Comparison of ENCODE assay signal across 31 cellular contexts in genomic region chr16:86500708-86501510, GRCh38. TPM values are rescaled to one million over a fixed set of nuclear protein-coding genes. Genes with fewer than 3 reads are reported as not detected.
DNase-seq lines count a peak whose midpoint lies in the region; FAIRE-seq and TF ChIP-seq lines count a peak whose summit lies in the region.
"Had no signal": no experiment of that assay in that cellular context is flagged by ENCODE, and none has a peak within 500 bp of the region (broad histone marks: within the 10 kb centered on the region; RNA-seq: fewer than 3 reads in every experiment).

No MANE protein-coding gene starts in this region.

- dilution Hi-C loops in mammary epithelial cell (cut with HindIII; ENCODE audit: low sequenced_read_pairs): no loop called here

- intact Hi-C loops in sigmoid colon (cut with DNase I) (no loop called here), mammary epithelial cell (cut with micrococcal nuclease) (no loop called here)

- H3K4me3 ChIP-seq in HEK293 (ENCODE audit: low read depth, low read length) (no peak overlapping the region), H1 (ENCODE audit: extremely low read depth in 1 of 4, insufficient read depth in 2 of 4, low read depth in 3 of 4, low read length in 4 of 4) (no peak overlapping the region), mesenchymal stem cell (ENCODE audit: insufficient read depth in 1 of 2, low read depth in 1 of 2, low read length in 2 of 2) (no peak overlapping the region), sigmoid colon (peak overlapping the region in 3 of 4 donors; percentile 65 to 84 (median 81)), mammary epithelial cell (replicated peaks in 1 of 3; ENCODE audit: insufficient read depth in 1 of 3, low read depth in 2 of 3, low read length in 3 of 3) (no peak overlapping the region)
- H3K4me3 ChIP-seq: breast epithelium, pancreas, spleen, tibial nerve had no signal

- H3K4me2 ChIP-seq in H1 (ENCODE audit: insufficient read depth in 1 of 2, low read depth in 2 of 2, low read length in 2 of 2) (peak overlapping the region in 1 of 2 experiments; percentile 29; a peak in 1 of 4 replicates), mesenchymal stem cell (ENCODE audit: low read length, poor library complexity, severe bottlenecking) (no peak overlapping the region), mammary epithelial cell (ENCODE audit: insufficient read depth, low read depth, low read length) (no peak overlapping the region)

- in situ Hi-C loops in mammary epithelial cell (cut with MboI; ENCODE audit: low sequenced_read_pairs in 2 of 2) (no loop called here), ACHN (cut with HindIII; ENCODE audit: low pct_ligation_motif_present, low pct_unique_long_range_greater_than_20kb, low sequenced_read_pairs) (no loop called here)

- H2BK15ac ChIP-seq in H1 (ENCODE audit: low read length) (peak overlapping the region; percentile 92; the same call in 1 of the 2 replicates), mesenchymal stem cell (ENCODE audit: low read depth, poor library complexity, severe bottlenecking) (peak overlapping the region; percentile 36)

- POLR2A ChIA-PET in HEK293 (lab: Yijun Ruan, JAX) (no interaction called here), H1 (lab: Charles Lee; ENCODE audit: partially characterized antibody) (interaction anchor here (1.1 to 1.5 kb wide), 2 partner anchors 12 to 15 kb away, joined by 3 to 4 read pairs; no protein-coding TSS in a partner anchor)

- 0 out of 2 replicates have a peak overlapping the region, but pooled peaks have one; percentile 72 for H2BK20ac ChIP-seq in H1 (ENCODE audit: low read length)

- H3K18ac ChIP-seq in H1 (ENCODE audit: extremely low read depth, low read length) (no peak overlapping the region), mesenchymal stem cell (ENCODE audit: low read depth in 1 of 2, low read length in 2 of 2) (peak overlapping the region; percentile 69 to 81)

- H3K36me3 ChIP-seq in HEK293 (ENCODE audit: control insufficient read depth in 2 of 2, insufficient read depth in 1 of 2, low read length in 2 of 2) (no peaks in the 10 kb centered on the region), H1 (ENCODE audit: control insufficient read depth in 2 of 4, insufficient read depth in 4 of 4, low read length in 3 of 4) (peaks cover 0 to 4% (median 0%) of the 10 kb centered on the region in 4 experiments; a peak in 1 of 8 replicates), mesenchymal stem cell (ENCODE audit: control insufficient read depth in 1 of 2, insufficient read depth in 2 of 2, low read depth in 1 of 2, low read length in 2 of 2) (no peaks in the 10 kb centered on the region), sigmoid colon (no peaks in the 10 kb centered on the region), mammary epithelial cell (ENCODE audit: insufficient read depth, low read length) (no peaks in the 10 kb centered on the region)
- H3K36me3 ChIP-seq: breast epithelium, pancreas, spleen, tibial nerve, WERI-Rb-1 had no signal

- H2BK120ac ChIP-seq in H1 (replicated peaks; ENCODE audit: low read depth, low read length): no peak overlapping the region
- H2BK120ac ChIP-seq in mesenchymal stem cell (ENCODE audit: low read depth, low read length): no peak overlapping the region

- no TSS peak for BruUV-seq in mammary epithelial cell (replicated peaks; lab: Mats Ljungman, UMichigan)

- no peaks in the 10 kb centered on the region for H3K9me3 ChIP-seq in HEK293 (ENCODE audit: control insufficient read depth, insufficient read depth, low read depth, low read length)
- no peaks in the 10 kb centered on the region; a peak in 1 of 4 replicates for H3K9me3 ChIP-seq in H1 (ENCODE audit: insufficient read depth in 2 of 2, low read depth in 1 of 2, low read length in 1 of 2)
- no peaks in the 10 kb centered on the region for H3K9me3 ChIP-seq in mesenchymal stem cell (ENCODE audit: control insufficient read depth, low read length)
- no peaks in the 10 kb centered on the region for H3K9me3 ChIP-seq in sigmoid colon
- H3K9me3 ChIP-seq in mammary epithelial cell (replicated peaks; ENCODE audit: insufficient read depth, low read length): no peaks in the 10 kb centered on the region
- H3K9me3 ChIP-seq: breast epithelium, pancreas, spleen, tibial nerve had no signal

- H3K14ac ChIP-seq in H1 (ENCODE audit: insufficient read length): no peak overlapping the region
- H3K14ac ChIP-seq in mesenchymal stem cell (ENCODE audit: low read length in 2 of 2): peak overlapping the region in 1 of 2 experiments; percentile 25

- WGBS in H1 (ENCODE audit: extremely low coverage in 1 of 2, insufficient coverage in 1 of 2, insufficient read length in 1 of 2, insufficient replicate concordance in 2 of 2, low coverage in 1 of 2, low lambda C conversion rate in 2 of 2, missing lambda C conversion rate in 1 of 2), 2 experiments: 14% methylated on average over 12 of the region's 13 CpGs; no CpG with 5 or more reads in 1 of the 2 experiments
- WGBS in mesenchymal stem cell: 48% methylated on average over 13 of the region's 13 CpGs
- 9 to 17% methylated on average over 13 of the region's 13 CpGs for WGBS in sigmoid colon, 2 donors
- WGBS in mammary epithelial cell (ENCODE audit: low coverage, missing lambda C conversion rate): 13% methylated on average over 10 of the region's 13 CpGs

- H3K9ac ChIP-seq in H1 (replicated peaks in 1 of 4; ENCODE audit: extremely low read depth in 1 of 4, low read depth in 3 of 4, low read length in 3 of 4): 0 out of 7 replicates have a peak overlapping the region, but pooled peaks of 1 of the 4 experiments have one; percentile 21
- H3K9ac ChIP-seq in mesenchymal stem cell (ENCODE audit: low read length): no peak overlapping the region
- no peak overlapping the region for H3K9ac ChIP-seq in mammary epithelial cell (ENCODE audit: insufficient read depth, low read length)

- FAIRE-seq in H1 (lab: Jason Lieb, UNC): no peak
- no peak for FAIRE-seq in GM12892 (lab: Jason Lieb, UNC)
- FAIRE-seq: keratinocyte, pancreas had no signal

- H3K23ac ChIP-seq in H1 (ENCODE audit: insufficient read length): no peak overlapping the region
- peak overlapping the region in 1 of 2 experiments; percentile 36 for H3K23ac ChIP-seq in mesenchymal stem cell (ENCODE audit: low read length in 2 of 2)

- CTCF ChIA-PET in HEK293 (lab: Yijun Ruan, JAX) (interaction anchor here (0.6 to 1.2 kb wide), 3 partner anchors 15 to 159 kb away, joined by 3 read pairs; no protein-coding TSS in a partner anchor), H1 (lab: Charles Lee; ENCODE audit: partially characterized antibody) (interaction anchor here (0.6 to 2.1 kb wide), 5 partner anchors 11 to 428 kb away, joined by 3 to 16 read pairs (median 3); no protein-coding TSS in a partner anchor), mammary epithelial cell (lab: Charles Lee; ENCODE audit: low non-redundant PET) (no interaction called here)

- H3K4me1 ChIP-seq in HEK293 (ENCODE audit: control insufficient read depth, insufficient read depth, low read length) (peaks cover 1% of the 10 kb centered on the region), H1 (replicated peaks in 1 of 4; ENCODE audit: control insufficient read depth in 3 of 4, insufficient read depth in 4 of 4, low read length in 3 of 4) (peaks cover 0 to 19% (median 12%) of the 10 kb centered on the region in 4 experiments; a peak in 6 of 7 replicates), mesenchymal stem cell (ENCODE audit: control insufficient read depth, insufficient read depth, low read depth, low read length) (peaks cover 13% of the 10 kb centered on the region), sigmoid colon (peaks cover 0 to 87% (median 47%) of the 10 kb centered on the region in 4 donors), mammary epithelial cell (ENCODE audit: insufficient read depth, low read length) (no peaks in the 10 kb centered on the region)
- H3K4me1 ChIP-seq: pancreas had no signal

- no peak for TF ChIP-seq RAD21 in H1 (IDR thresholded peaks at IDR 0.05 in 1 of 2, conservative IDR thresholded peaks at IDR 0.05 in 1 of 2; ENCODE audit: low read depth in 2 of 2, low read length in 2 of 2)

- TF ChIP-seq CTCF in HEK293 (tag by site-specific recombination; IDR thresholded peaks at IDR 0.05): no peak
- no peak for TF ChIP-seq CTCF in H1 (IDR thresholded peaks at IDR 0.05; ENCODE audit: control extremely low read depth in 1 of 3, insufficient read depth in 1 of 3, low read depth in 1 of 3, low read length in 3 of 3)
- no peak for TF ChIP-seq CTCF in sigmoid colon (IDR thresholded peaks at IDR 0.05)
- TF ChIP-seq CTCF in mammary epithelial cell (conservative IDR thresholded peaks at IDR 0.05 in 1 of 2, IDR thresholded peaks at IDR 0.05 in 1 of 2; ENCODE audit: extremely low read depth in 1 of 2, insufficient read depth in 1 of 2, low read depth in 1 of 2, low read length in 2 of 2): no peak

- no peak overlapping the region for H4K5ac ChIP-seq in H1 (ENCODE audit: insufficient read length, low read depth, low read length)

- H3K27ac ChIP-seq in HEK293 (ENCODE audit: extremely low read depth, low read depth, low read length) (no peak overlapping the region), H1 (ENCODE audit: low read depth, low read length) (no peak overlapping the region), mesenchymal stem cell (ENCODE audit: low read length, poor library complexity, severe bottlenecking) (no peak overlapping the region), sigmoid colon (peak overlapping the region; percentile 99 to 100 (median 99)), mammary epithelial cell (ENCODE audit: insufficient read depth, low read depth, low read length) (no peak overlapping the region)
- H3K27ac ChIP-seq: breast epithelium, pancreas, RWPE1, spleen, tibial nerve, WERI-Rb-1 had no signal

- no peak for TF ChIP-seq POLR2A in H1 (IDR thresholded peaks at IDR 0.05; ENCODE audit: control extremely low read depth in 1 of 2, low read depth in 2 of 2, low read length in 2 of 2)
- TF ChIP-seq POLR2A in sigmoid colon (IDR thresholded peaks at IDR 0.05): no peak
- TF ChIP-seq POLR2A in GM12892 (IDR thresholded peaks at IDR 0.05; ENCODE audit: low read depth, low read length): no peak

- no peak overlapping the region for H4K8ac ChIP-seq in H1 (ENCODE audit: extremely low read depth, insufficient read depth, low read length)
- H4K8ac ChIP-seq in mesenchymal stem cell (ENCODE audit: low read length): peak overlapping the region; percentile 82

- H2BK5ac ChIP-seq in H1 (ENCODE audit: low read depth, low read length) (no peak overlapping the region), mesenchymal stem cell (ENCODE audit: low read depth, low read length, poor library complexity, severe bottlenecking) (no peak overlapping the region)

- no peaks in the 10 kb centered on the region; the same call in 1 of the 2 replicates for H3K23me2 ChIP-seq in H1 (ENCODE audit: low read depth, low read length)

- H3K79me1 ChIP-seq in H1 (ENCODE audit: low read depth, low read length) (peaks cover 2% of the 10 kb centered on the region), mesenchymal stem cell (replicated peaks; ENCODE audit: low read length, poor library complexity, severe bottlenecking) (no peaks in the 10 kb centered on the region)

- H4K91ac ChIP-seq in H1 (replicated peaks; ENCODE audit: insufficient read length, low read length) (no peak overlapping the region), mesenchymal stem cell (ENCODE audit: low read length) (peak overlapping the region; percentile 70)

- DNase-seq in H1 (ENCODE audit: low read depth in 1 of 2, low spot score in 2 of 2) (no peak), mesenchymal stem cell (no peak), sigmoid colon (peak; percentile 68), superior temporal gyrus (ENCODE audit: extremely low spot score) (no peak), mammary epithelial cell (no peak), ACHN (no peak), GM12892 (ENCODE audit: insufficient read length) (no peak)
- DNase-seq: activated CD4-positive, alpha-beta T cell treated with anti-CD3 and anti-CD28 coated beads for 48 hours; activated CD8-positive, alpha-beta memory T cell treated with anti-CD3 and anti-CD28 coated beads for 24 hours; activated effector memory CD4-positive, alpha-beta T cell treated with Interleukin-2 at 50 U/mL for 16 hours; activated T-cell treated with anti-CD3 and anti-CD28 coated beads for 4 hours; CD8-positive, alpha-beta T cell; effector CD8-positive, alpha-beta T cell; left ventricle myocardium superior; midbrain; NCI-H1048; NCI-H1694; NCI-H510A; nephron progenitor cell; pancreas; right cardiac atrium; spleen; stimulated activated CD4-positive, alpha-beta T cell treated with anti-CD3 and anti-CD28 coated beads, Interleukin-2, amount 100 ng/mL, for 24 hours; stimulated activated CD8-positive, alpha-beta memory T cell treated with anti-CD3 and anti-CD28 coated beads, Interleukin-4, amount 100 ng/mL, for 48 hours; T1000; WERI-Rb-1 had no signal

- H2AFZ ChIP-seq in H1 (ENCODE audit: low read length): no peak overlapping the region
- no peak overlapping the region for H2AFZ ChIP-seq in mesenchymal stem cell (ENCODE audit: low read depth, low read length)
- H2AFZ ChIP-seq in mammary epithelial cell (ENCODE audit: low read depth, low read length): no peak overlapping the region

- H3K79me2 ChIP-seq in H1 (ENCODE audit: control insufficient read depth in 1 of 2, insufficient read depth in 2 of 2, low read length in 2 of 2) (no peaks in the 10 kb centered on the region), mammary epithelial cell (ENCODE audit: insufficient read depth, low read length) (no peaks in the 10 kb centered on the region)

- peak overlapping the region; percentile 27; the same call in 1 of the 2 replicates for H2BK12ac ChIP-seq in H1 (ENCODE audit: low read depth, low read length)
- H2BK12ac ChIP-seq in mesenchymal stem cell (ENCODE audit: low read length in 2 of 2): peak overlapping the region; percentile 76 to 79

- no peak overlapping the region for H3K56ac ChIP-seq in H1 (replicated peaks; ENCODE audit: insufficient read length, low read depth, low read length)

- H3K4ac ChIP-seq in H1 (replicated peaks; ENCODE audit: insufficient read length, low read depth, low read length) (no peak overlapping the region), mesenchymal stem cell (ENCODE audit: low read depth in 1 of 2, low read length in 2 of 2) (peak overlapping the region; percentile 31 to 90)

- H3K27me3 ChIP-seq in H1 (replicated peaks in 1 of 4; ENCODE audit: control insufficient read depth in 3 of 4, extremely low read depth in 1 of 4, insufficient read depth in 3 of 4, low read length in 3 of 4) (peaks cover 98 to 100% (median 99%) of the 10 kb centered on the region in 4 experiments), mesenchymal stem cell (ENCODE audit: control insufficient read depth in 1 of 2, insufficient read depth in 1 of 2, low read length in 2 of 2) (peaks cover 91 to 94% of the 10 kb centered on the region in 2 experiments), sigmoid colon (peaks cover 0 to 31% (median 4%) of the 10 kb centered on the region in 3 donors), mammary epithelial cell (ENCODE audit: insufficient read depth, low read length) (peaks cover 83% of the 10 kb centered on the region)

- no peak for TF ChIP-seq EP300 in H1 (IDR thresholded peaks at IDR 0.05; ENCODE audit: borderline replicate concordance in 1 of 2, low read depth in 2 of 2, low read length in 2 of 2)
- TF ChIP-seq EP300 in sigmoid colon (IDR thresholded peaks at IDR 0.05): no peak

- H2AK5ac ChIP-seq in H1 (ENCODE audit: low read depth, low read length) (0 out of 2 replicates have a peak overlapping the region, but pooled peaks have one; percentile 53), mesenchymal stem cell (ENCODE audit: low read length, severe bottlenecking) (no peak overlapping the region)

- peaks cover 40 to 45% of the 10 kb centered on the region in 2 experiments for H4K20me1 ChIP-seq in H1 (replicated peaks in 1 of 2; ENCODE audit: control insufficient read depth in 1 of 2, insufficient read depth in 2 of 2, low read length in 2 of 2)
- no peaks in the 10 kb centered on the region for H4K20me1 ChIP-seq in mammary epithelial cell (ENCODE audit: insufficient read depth, low read length)

RNA-seq across cellular contexts. Expression of gene FOXF1, which starts 9.4 kb away (rescaled TPM):
- not detected in 2 replicates for total RNA-seq in H1 (2021; fragmentation: NEBNext Ultra II Directional; extraction: Animal tissue kit (Norgen Biotek cat#: 25700))
- polyA plus RNA-seq in H1 (2011; rRNA removed): 0.02 TPM in 1 of 2 replicates, not detected in the other
- not detected for polyA plus RNA-seq in H1 (2011; cell fraction: cytosol; rRNA removed)
- polyA plus RNA-seq in H1 (2011; cell fraction: nucleus; rRNA removed): not detected
- not detected in 4 replicates for polyA plus RNA-seq in H1 (2012, experiment 1 of 2)
- not detected for polyA plus RNA-seq in H1 (2012, experiment 2 of 2)
- 0.02 TPM for polyA plus RNA-seq in H1 (2013, experiment 1 of 2)
- polyA plus RNA-seq in H1 (2013, experiment 2 of 2): 0.04 TPM
- polyA minus RNA-seq in H1 (2011; rRNA and poly(A)+ RNA removed): not detected in 2 replicates
- polyA minus RNA-seq in H1 (2011; cell fraction: cytosol; rRNA and poly(A)+ RNA removed): not detected
- polyA minus RNA-seq in H1 (2011; cell fraction: nucleus; rRNA and poly(A)+ RNA removed): not detected
- polyA plus RNA-seq in mesenchymal stem cell (2013, experiment 1 of 2): 145 TPM
- 149 TPM for polyA plus RNA-seq in mesenchymal stem cell (2013, experiment 2 of 2)
- 10 to 100 TPM; 44.6 to 74.2 (median 59.3) TPM for total RNA-seq in sigmoid colon
- polyA plus RNA-seq in sigmoid colon: 1 to 10 TPM; 2.5 to 8.5 (median 4.8) TPM
- total RNA-seq in mammary epithelial cell: not detected
- polyA plus RNA-seq in mammary epithelial cell: not detected
- polyA minus RNA-seq in mammary epithelial cell: not detected
- polyA plus RNA-seq in GM12892 (2012; ENCODE audit: missing spikeins): not detected
- total RNA-seq: CD8-positive, alpha-beta T cell had no signal
- polyA plus RNA-seq: keratinocyte had no signal

RNA-seq across cellular contexts. Expression of gene MTHFSD, which starts 54.1 kb away (rescaled TPM):
- 9.8 and 10.8 TPM in 2 replicates for total RNA-seq in H1 (2021; fragmentation: NEBNext Ultra II Directional; extraction: Animal tissue kit (Norgen Biotek cat#: 25700))
- polyA plus RNA-seq in H1 (2011; rRNA removed) (7.1 and 11.0 TPM in 2 replicates), sigmoid colon (10 to 100 TPM in 1 of 3 donors, 1 to 10 TPM in 2; 5.5 to 12.9 (median 6.6) TPM), mammary epithelial cell (11.3 TPM)
- 11.7 TPM for polyA plus RNA-seq in H1 (2011; cell fraction: cytosol; rRNA removed)
- polyA plus RNA-seq in H1 (2011; cell fraction: nucleus; rRNA removed): 29.4 TPM
- 6.1 to 7.9 TPM (median 6.5 TPM) in 4 replicates for polyA plus RNA-seq in H1 (2012, experiment 1 of 2)
- polyA plus RNA-seq in H1 (2012, experiment 2 of 2): 3.8 TPM
- polyA plus RNA-seq in H1 (2013, experiment 1 of 2): 7.4 TPM
- 6.7 TPM for polyA plus RNA-seq in H1 (2013, experiment 2 of 2)
- polyA minus RNA-seq in H1 (2011; rRNA and poly(A)+ RNA removed): 16.0 and 19.1 TPM in 2 replicates
- polyA minus RNA-seq in H1 (2011; cell fraction: cytosol; rRNA and poly(A)+ RNA removed): 10.1 TPM
- polyA minus RNA-seq in H1 (2011; cell fraction: nucleus; rRNA and poly(A)+ RNA removed): 36.2 TPM
- polyA plus RNA-seq in mesenchymal stem cell (2013, experiment 1 of 2): 8.3 TPM
- 6.8 TPM for polyA plus RNA-seq in mesenchymal stem cell (2013, experiment 2 of 2)
- total RNA-seq in sigmoid colon (10 to 100 TPM; 10.7 to 18.8 (median 11.9) TPM), mammary epithelial cell (10 to 100 TPM; 17.3 to 25.4 TPM)
- polyA minus RNA-seq in mammary epithelial cell: 1.4 TPM
- polyA plus RNA-seq in GM12892 (2012; ENCODE audit: missing spikeins): 16.3 TPM

Comparison
In these comparisons a context has a peak if more than half of its experiments do, and no peak if none do; other contexts are left out.
1. H3K27ac ChIP-seq: peak in sigmoid colon (4 of 4); none in HEK293 (single experiment), H1 (single experiment), mesenchymal stem cell (single experiment) and mammary epithelial cell (single experiment).
2. H3K4me3 ChIP-seq: peak in sigmoid colon (3 of 4); none in HEK293 (single experiment), H1 (0 of 4), mesenchymal stem cell (0 of 2) and mammary epithelial cell (0 of 3).
3. RNA of gene FOXF1, which starts 9.4 kb away (total RNA-seq): 44.6 to 74.2 TPM in sigmoid colon; not detected in H1 and not detected in mammary epithelial cell; every median in the first group is over 10 times any median in the second.